8 cellular contexts compared by ENCODE assay signal in the genomic region with DNA sequence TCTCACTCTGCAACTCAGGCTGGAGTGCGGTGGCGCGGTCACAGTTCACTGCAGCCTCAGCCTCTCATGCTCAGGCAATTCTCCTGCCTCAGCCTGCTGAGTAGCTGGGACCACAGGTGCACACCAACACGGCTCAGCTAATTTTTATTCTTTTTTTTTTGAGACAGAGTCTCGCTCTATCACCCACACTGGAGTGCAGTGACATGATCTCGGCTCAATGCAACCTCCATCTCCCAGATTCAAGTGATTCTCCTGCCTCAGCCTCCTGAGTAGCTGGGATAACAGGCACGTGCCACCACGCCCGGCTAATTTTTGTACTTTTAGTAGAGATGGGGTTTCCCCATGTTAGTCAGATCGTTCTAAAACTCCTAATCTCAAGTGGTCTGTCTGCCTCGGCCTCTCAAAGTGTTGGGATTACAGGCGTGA. TPM values are rescaled to one million over a fixed set of nuclear protein-coding genes. Genes with fewer than 3 reads are reported as not detected.
DNase-seq lines count a peak whose midpoint lies in the region; ATAC-seq lines count a peak whose summit lies in the region.
"Not testable (repeated sequence)": the region's sequence is repeated elsewhere in the genome, so short reads cannot be mapped to it uniquely, and the experiment has no call there.

No MANE protein-coding gene starts in this region.

- not testable (repeated sequence) for H3K4me3 ChIP-seq in CD4-positive, alpha-beta memory T cell (ENCODE audit: low read length in 2 of 2)

- peaks cover 9 to 25% (median 19%) of the 10 kb centered on the region in 4 donors for H3K4me1 Mint-ChIP-seq in CD4-positive, alpha-beta memory T cell
- H3K4me1 Mint-ChIP-seq in activated T-helper 17 cell treated with anti-CD3 and anti-CD28 coated beads, Interleukin-2, amount 50 U/mL, for 72 hours: not testable (repeated sequence)
- H3K4me1 Mint-ChIP-seq in naive B cell: peaks cover 16 to 30% (median 19%) of the 10 kb centered on the region in 3 donors

- peaks cover 0 to 17% (median 6%) of the 10 kb centered on the region in 8 donors for H3K9me3 Mint-ChIP-seq in CD4-positive, alpha-beta memory T cell
- H3K9me3 Mint-ChIP-seq in activated T-helper 17 cell treated with anti-CD3 and anti-CD28 coated beads, Interleukin-2, amount 50 U/mL, for 72 hours: not testable (repeated sequence)
- H3K9me3 Mint-ChIP-seq in naive B cell: peaks cover 0 to 11% (median 6%) of the 10 kb centered on the region in 7 donors

- ATAC-seq in GM18858 (IDR thresholded peaks at IDR 0.05; ENCODE audit: unreplicated experiment) (peak; percentile 77), GM19463 (IDR thresholded peaks at IDR 0.05; ENCODE audit: unreplicated experiment) (peak; percentile 76), HG02610 (IDR thresholded peaks at IDR 0.05; ENCODE audit: unreplicated experiment) (peak; percentile 78), HG03095 (IDR thresholded peaks at IDR 0.05; ENCODE audit: unreplicated experiment) (peak; percentile 76), HG03565 (IDR thresholded peaks at IDR 0.05; ENCODE audit: unreplicated experiment) (peak; percentile 59), naive B cell (ENCODE audit: low read depth in 2 of 2) (peak; percentile 88 to 94)
- peak; percentile 28 for ATAC-seq in activated T-helper 17 cell treated with anti-CD3 and anti-CD28 coated beads, Interleukin-2, amount 50 U/mL, for 72 hours (replicated peaks)

- H3K9me3 ChIP-seq in CD4-positive, alpha-beta memory T cell (ENCODE audit: control insufficient read depth in 1 of 2, low read length in 2 of 2): not testable (repeated sequence)

- peak overlapping the region in 1 of 8 donors; percentile 47 for H3K4me3 Mint-ChIP-seq in CD4-positive, alpha-beta memory T cell
- peak overlapping the region; percentile 25 for H3K4me3 Mint-ChIP-seq in activated T-helper 17 cell treated with anti-CD3 and anti-CD28 coated beads, Interleukin-2, amount 50 U/mL, for 72 hours
- peak overlapping the region; percentile 41 to 87 (median 68) for H3K4me3 Mint-ChIP-seq in naive B cell

- not testable (repeated sequence) for H3K27me3 Mint-ChIP-seq in CD4-positive, alpha-beta memory T cell; activated T-helper 17 cell treated with anti-CD3 and anti-CD28 coated beads, Interleukin-2, amount 50 U/mL, for 72 hours; naive B cell

- not testable (repeated sequence) for DNase-seq in CD4-positive, alpha-beta memory T cell
- DNase-seq in naive B cell: peak; percentile 43

- not testable (repeated sequence) for H3K36me3 ChIP-seq in CD4-positive, alpha-beta memory T cell (ENCODE audit: insufficient read depth, low read length)

- POLR2A ChIA-PET in CD4-positive, alpha-beta memory T cell (lab: Charles Lee; ENCODE audit: partially characterized antibody): interaction anchor here (1.8 to 2.2 kb wide), 2 partner anchors 19 to 55 kb away, joined by 8 to 12 read pairs; partner anchors contain the start of genes ABHD3 and MIB1

- peaks cover 37% of the 10 kb centered on the region for H3K4me1 ChIP-seq in CD4-positive, alpha-beta memory T cell (ENCODE audit: insufficient read depth, low read length)

- H3K36me3 Mint-ChIP-seq in CD4-positive, alpha-beta memory T cell: peaks cover 21 to 27% of the 10 kb centered on the region in 2 donors
- peaks cover 42% of the 10 kb centered on the region for H3K36me3 Mint-ChIP-seq in activated T-helper 17 cell treated with anti-CD3 and anti-CD28 coated beads, Interleukin-2, amount 50 U/mL, for 72 hours (ENCODE audit: low read depth)
- peaks cover 12 to 16% of the 10 kb centered on the region in 2 donors for H3K36me3 Mint-ChIP-seq in naive B cell

- peak overlapping the region; percentile 30 to 87 (median 73) for H3K27ac Mint-ChIP-seq in CD4-positive, alpha-beta memory T cell
- peak overlapping the region; percentile 47 for H3K27ac Mint-ChIP-seq in activated T-helper 17 cell treated with anti-CD3 and anti-CD28 coated beads, Interleukin-2, amount 50 U/mL, for 72 hours
- peak overlapping the region; percentile 63 to 93 (median 88) for H3K27ac Mint-ChIP-seq in naive B cell

- intact Hi-C loops in CD4-positive, alpha-beta memory T cell (cut with micrococcal nuclease): not testable (repeated sequence)

- CTCF ChIA-PET in CD4-positive, alpha-beta memory T cell (lab: Charles Lee; ENCODE audit: partially characterized antibody): interaction anchor here (1.3 to 3.1 kb wide), 3 partner anchors 18 to 85 kb away, joined by 3 to 11 read pairs (median 4); partner anchors contain the start of gene ESCO1

- H3K27me3 ChIP-seq in CD4-positive, alpha-beta memory T cell (ENCODE audit: insufficient read depth, low read length): not testable (repeated sequence)

- H3K27ac ChIP-seq in CD4-positive, alpha-beta memory T cell (ENCODE audit: low read depth, low read length): not testable (repeated sequence)

RNA-seq across cellular contexts. Expression of gene ABHD3, which starts 19.0 kb away (rescaled TPM):
- 10 to 100 TPM; 63.0 to 65.6 TPM for total RNA-seq in CD4-positive, alpha-beta memory T cell
- 10 to 100 TPM; 35.0 to 43.9 TPM for polyA plus RNA-seq in CD4-positive, alpha-beta memory T cell
- 10 to 100 TPM; 28.9 to 48.4 TPM for total RNA-seq in activated T-helper 17 cell treated with anti-CD3 and anti-CD28 coated beads, Interleukin-2, amount 50 U/mL, for 72 hours
- 10 to 100 TPM; 15.2 to 24.3 (median 19.3) TPM for polyA plus RNA-seq in naive B cell (ENCODE audit: low read depth in 6 of 6)

RNA-seq across cellular contexts. Expression of gene MIB1, which starts 55.0 kb away (rescaled TPM):
- 10 to 100 TPM; 37.6 to 39.0 TPM for total RNA-seq in CD4-positive, alpha-beta memory T cell
- 1 to 10 TPM; 6.7 to 7.5 TPM for polyA plus RNA-seq in CD4-positive, alpha-beta memory T cell
- 10 to 100 TPM; 52.3 to 64.0 TPM for total RNA-seq in activated T-helper 17 cell treated with anti-CD3 and anti-CD28 coated beads, Interleukin-2, amount 50 U/mL, for 72 hours
- polyA plus RNA-seq in naive B cell (ENCODE audit: low read depth in 6 of 6): 1 to 10 TPM; 2.6 to 6.1 (median 4.1) TPM

Comparison
In these comparisons a context has a peak if more than half of its experiments do, and no peak if none do; other contexts are left out.
1. ATAC-seq: peak in every context shown above with its lines; median percentile 91 in naive B cell; 78 in HG02610; 77 in GM18858; 76 in GM19463; 76 in HG03095; 59 in HG03565; 28 in activated T-helper 17 cell treated with anti-CD3 and anti-CD28 coated beads, Interleukin-2, amount 50 U/mL, for 72 hours.